In genomic region chr9:89793124-89793495, GRCh38 we compare ENCODE assay signal across 14 cellular contexts.
DNase-seq lines count a peak whose midpoint lies in the region; ATAC-seq and TF ChIP-seq lines count a peak whose summit lies in the region.
"Had no signal": no experiment of that assay in that cellular context is flagged by ENCODE, and none has a peak within 500 bp of the region (broad histone marks: within the 10 kb centered on the region; RNA-seq: fewer than 3 reads in every experiment).

No MANE protein-coding gene starts in this region.

- intact Hi-C loops in sciatic nerve (cut with DNase I) = no loop called here

- H3K79me2 ChIP-seq in OCI-LY3 (ENCODE audit: low read length) = no peaks in the 10 kb centered on the region

- H3K27ac ChIP-seq in OCI-LY3 (ENCODE audit: low read length) = peak overlapping the region; percentile 30; the same call in 1 of the 2 replicates
- H3K27ac ChIP-seq: C4-2B, GM23248 had no signal

- H3K36me3 ChIP-seq in OCI-LY3 (replicated peaks; ENCODE audit: low read depth, low read length) = no peaks in the 10 kb centered on the region
- H3K36me3 ChIP-seq: BE2C, HAP-1 had no signal

- 0 out of 2 replicates have a peak overlapping the region, but pooled peaks have one; percentile 26 for H3K4me3 ChIP-seq in OCI-LY3 (ENCODE audit: low read length)
- H3K4me3 ChIP-seq: GM23248, HAP-1 had no signal

- H2AFZ ChIP-seq in OCI-LY3 (ENCODE audit: low read depth, low read length) = no peak overlapping the region; the same call in 1 of the 2 replicates
- H2AFZ ChIP-seq: GM23248 had no signal

- H3K9me3 ChIP-seq in OCI-LY3 (ENCODE audit: insufficient read depth, low read length) = no peaks in the 10 kb centered on the region
- H3K9me3 ChIP-seq: BE2C, Caco-2, HAP-1 had no signal

- ATAC-seq in sciatic nerve = no peak
- ATAC-seq in HG03354 (IDR thresholded peaks at IDR 0.05; ENCODE audit: poor library complexity, severe bottlenecking, unreplicated experiment) = no peak

- H3K4me2 ChIP-seq in OCI-LY3 (ENCODE audit: low read length) = peak overlapping the region; percentile 60

- H4K20me1 ChIP-seq in OCI-LY3 (ENCODE audit: insufficient read depth, low read length) = no peaks in the 10 kb centered on the region

- H3K27me3 ChIP-seq in OCI-LY3 (ENCODE audit: low read depth, low read length) = no peaks in the 10 kb centered on the region
- H3K27me3 ChIP-seq: BE2C had no signal

- no peak for TF ChIP-seq CTCF in OCI-LY3 (IDR thresholded peaks at IDR 0.05; ENCODE audit: low read depth, low read length)

- H3K4me1 ChIP-seq in OCI-LY3 (ENCODE audit: low read length) = peaks cover 33% of the 10 kb centered on the region
- H3K4me1 ChIP-seq: BE2C, Caco-2, HAP-1 had no signal

- H3K9ac ChIP-seq in OCI-LY3 (ENCODE audit: low read length) = peak overlapping the region; percentile 11; the same call in 1 of the 2 replicates
- H3K9ac ChIP-seq: GM23248 had no signal

- peak; percentile 32 for DNase-seq in islet precursor cell
- DNase-seq in mesenteric fat pad (ENCODE audit: low spot score) = peak; percentile 68
- peak; percentile 27 for DNase-seq in sciatic nerve (ENCODE audit: low spot score)
- no peak for DNase-seq in C1 segment of cervical spinal cord (lab: John Stamatoyannopoulos, UW)
- DNase-seq in germinal center (ENCODE audit: low spot score) = no peak
- DNase-seq: ACHN; BE2C; Caco-2; CD4-positive, alpha-beta T cell; GM23248 had no signal

Comparison
In these comparisons a context has a peak if more than half of its experiments do, and no peak if none do; other contexts are left out.
1. DNase-seq: peak in islet precursor cell (single experiment), mesenteric fat pad (single experiment) and sciatic nerve (single experiment); none in C1 segment of cervical spinal cord (0 of 14) and germinal center (single experiment).